16 cellular contexts compared by ENCODE assay signal in genomic region chr12:44247588-44247987, GRCh38.
A peak's percentile ranks its signal among the peaks of the same experiment; 100 is the strongest.
DNase-seq lines count a peak whose midpoint lies in the region; ATAC-seq and TF ChIP-seq lines count a peak whose summit lies in the region.
"Had no signal": no experiment of that assay in that cellular context is flagged by ENCODE, and none has a peak within 500 bp of the region (broad histone marks: within the 10 kb centered on the region; RNA-seq: fewer than 3 reads in every experiment).

No MANE protein-coding gene starts in this region.

- ATAC-seq in foreskin keratinocyte = peak; percentile 21
- ATAC-seq in HG03342 (IDR thresholded peaks at IDR 0.05; ENCODE audit: unreplicated experiment) = no peak

- dilution Hi-C loops in mammary epithelial cell (cut with HindIII; ENCODE audit: low sequenced_read_pairs) = no loop called here

- H3K4me1 Mint-ChIP-seq in MCF 10A (ENCODE audit: insufficient read depth, unreplicated experiment) = no peaks in the 10 kb centered on the region
- H3K4me1 Mint-ChIP-seq: activated CD4-positive, alpha-beta T cell treated with anti-CD3 and anti-CD28 coated beads, Interleukin-2, amount 10 ng/mL, durations not matched to agents 7 days and 5 days; activated naive CD4-positive, alpha-beta T cell treated with anti-CD3 and anti-CD28 coated beads, Interleukin-2, amount 50 U/mL, for 24 hours; CD8-positive, alpha-beta memory T cell had no signal

- in situ Hi-C loops in mammary epithelial cell (cut with MboI; ENCODE audit: low sequenced_read_pairs in 2 of 2) = no loop called here

- peaks cover 5% of the 10 kb centered on the region for H3K36me3 Mint-ChIP-seq in MCF 10A (ENCODE audit: insufficient read depth, unreplicated experiment)

- 81% methylated on average over 4 of the region's 4 CpGs for WGBS in mammary epithelial cell (ENCODE audit: low coverage, missing lambda C conversion rate)

- H3K9ac ChIP-seq in mammary epithelial cell (ENCODE audit: insufficient read depth, low read length) (no peak overlapping the region), NT2/D1 (ENCODE audit: insufficient read length, low read depth) (no peak overlapping the region)

- no peaks in the 10 kb centered on the region for H3K36me3 ChIP-seq in mammary epithelial cell (ENCODE audit: insufficient read depth, low read length)
- H3K36me3 ChIP-seq in NT2/D1 (ENCODE audit: insufficient read depth, insufficient read length, low read length) = no peaks in the 10 kb centered on the region
- H3K36me3 ChIP-seq: tibial nerve had no signal

- H3K9me3 ChIP-seq in mammary epithelial cell (replicated peaks; ENCODE audit: insufficient read depth, low read length) (no peaks in the 10 kb centered on the region), NT2/D1 (ENCODE audit: insufficient read depth, low read length) (no peaks in the 10 kb centered on the region)
- H3K9me3 ChIP-seq: tibial nerve had no signal

- no peaks in the 10 kb centered on the region for H3K9me3 Mint-ChIP-seq in MCF 10A (ENCODE audit: unreplicated experiment)
- H3K9me3 Mint-ChIP-seq: activated naive CD4-positive, alpha-beta T cell treated with anti-CD3 and anti-CD28 coated beads, Interleukin-2, amount 50 U/mL, for 24 hours had no signal

- POLR2A ChIA-PET in MCF 10A (lab: Yijun Ruan, JAX) = no interaction called here

- H3K27me3 Mint-ChIP-seq in MCF 10A (ENCODE audit: insufficient read depth, unreplicated experiment) = no peaks in the 10 kb centered on the region
- H3K27me3 Mint-ChIP-seq: activated CD4-positive, alpha-beta T cell treated with anti-CD3 and anti-CD28 coated beads, Interleukin-2, amount 10 ng/mL, durations not matched to agents 7 days and 5 days; activated naive CD4-positive, alpha-beta T cell treated with anti-CD3 and anti-CD28 coated beads, Interleukin-2, amount 50 U/mL, for 24 hours; brain; CD8-positive, alpha-beta memory T cell had no signal

- CTCF ChIA-PET in MCF 10A (lab: Yijun Ruan, JAX) = no interaction called here
- CTCF ChIA-PET in mammary epithelial cell (lab: Charles Lee; ENCODE audit: low non-redundant PET) = no interaction called here

- no peak overlapping the region for H3K4me3 ChIP-seq in mammary epithelial cell (replicated peaks in 1 of 3; ENCODE audit: insufficient read depth in 1 of 3, low read depth in 2 of 3, low read length in 3 of 3)
- H3K4me3 ChIP-seq in NT2/D1 (ENCODE audit: insufficient read length, low read depth) = no peak overlapping the region
- H3K4me3 ChIP-seq: tibial nerve had no signal

- H3K27me3 ChIP-seq in mammary epithelial cell (ENCODE audit: insufficient read depth, low read length) = no peaks in the 10 kb centered on the region
- H3K27me3 ChIP-seq in NT2/D1 (ENCODE audit: insufficient read depth, insufficient read length) = no peaks in the 10 kb centered on the region
- no peaks in the 10 kb centered on the region for H3K27me3 ChIP-seq in foreskin keratinocyte
- H3K27me3 ChIP-seq: tibial nerve had no signal

- H3K79me2 ChIP-seq in mammary epithelial cell (ENCODE audit: insufficient read depth, low read length) = no peaks in the 10 kb centered on the region

- BruUV-seq in MCF 10A (replicated peaks; lab: Mats Ljungman, UMichigan) (no TSS peak), mammary epithelial cell (replicated peaks; lab: Mats Ljungman, UMichigan) (no TSS peak)

- no peak overlapping the region for H3K4me3 Mint-ChIP-seq in MCF 10A (ENCODE audit: unreplicated experiment)
- H3K4me3 Mint-ChIP-seq: activated CD4-positive, alpha-beta T cell treated with anti-CD3 and anti-CD28 coated beads, Interleukin-2, amount 10 ng/mL, durations not matched to agents 7 days and 5 days; activated naive CD4-positive, alpha-beta T cell treated with anti-CD3 and anti-CD28 coated beads, Interleukin-2, amount 50 U/mL, for 24 hours; brain; CD8-positive, alpha-beta memory T cell had no signal

- DNase-seq in MCF 10A (ENCODE audit: unreplicated experiment) = no peak
- no peak for DNase-seq in mammary epithelial cell
- peak; percentile 16 for DNase-seq in NT2/D1 (ENCODE audit: low read depth, low spot score)
- DNase-seq in foreskin keratinocyte = no peak
- DNase-seq in medulla oblongata (ENCODE audit: extremely low spot score) = no peak
- no peak for DNase-seq in NCI-H345 treated with DMSO at 0.1 percent for 48 hours (lab: John Stamatoyannopoulos, UW; ENCODE audit: unreplicated experiment)
- no peak for DNase-seq in ureter (ENCODE audit: low spot score)
- DNase-seq: activated CD4-positive, alpha-beta T cell treated with anti-CD3 and anti-CD28 coated beads, Interleukin-2, amount 10 ng/mL, durations not matched to agents 7 days and 5 days; CD8-positive, alpha-beta memory T cell; kidney glomerular epithelial cell; NCI-H1694 treated with DMSO at 0.1 percent for 48 hours; NCI-H524 treated with DMSO at 0.1 percent for 48 hours had no signal

- no peak overlapping the region for H2AFZ ChIP-seq in mammary epithelial cell (ENCODE audit: low read depth, low read length)

- TF ChIP-seq CTCF in MCF 10A (IDR thresholded peaks at IDR 0.05; ENCODE audit: unreplicated experiment) = peak; percentile 16
- peak in 1 of 2 donors; percentile 9 for TF ChIP-seq CTCF in mammary epithelial cell (conservative IDR thresholded peaks at IDR 0.05 in 1 of 2, IDR thresholded peaks at IDR 0.05 in 1 of 2; ENCODE audit: extremely low read depth in 1 of 2, insufficient read depth in 1 of 2, low read depth in 1 of 2, low read length in 2 of 2)
- TF ChIP-seq CTCF in foreskin keratinocyte (conservative IDR thresholded peaks at IDR 0.05) = peak; percentile 27

- no peak overlapping the region for H3K27ac ChIP-seq in mammary epithelial cell (ENCODE audit: insufficient read depth, low read depth, low read length)
- H3K27ac ChIP-seq in foreskin keratinocyte = no peak overlapping the region
- H3K27ac ChIP-seq: tibial nerve had no signal

- H3K4me2 ChIP-seq in mammary epithelial cell (ENCODE audit: insufficient read depth, low read depth, low read length) = no peak overlapping the region

- H3K27ac Mint-ChIP-seq in MCF 10A (ENCODE audit: low read depth, unreplicated experiment) = no peak overlapping the region
- H3K27ac Mint-ChIP-seq: activated CD4-positive, alpha-beta T cell treated with anti-CD3 and anti-CD28 coated beads, Interleukin-2, amount 10 ng/mL, durations not matched to agents 7 days and 5 days; activated naive CD4-positive, alpha-beta T cell treated with anti-CD3 and anti-CD28 coated beads, Interleukin-2, amount 50 U/mL, for 24 hours; CD8-positive, alpha-beta memory T cell had no signal

- intact Hi-C loops in MCF 10A (cut with micrococcal nuclease) (no loop called here), mammary epithelial cell (cut with micrococcal nuclease) (no loop called here)

- H4K20me1 ChIP-seq in mammary epithelial cell (ENCODE audit: insufficient read depth, low read length) = no peaks in the 10 kb centered on the region

- no peaks in the 10 kb centered on the region for H3K4me1 ChIP-seq in mammary epithelial cell (ENCODE audit: insufficient read depth, low read length)
- no peaks in the 10 kb centered on the region for H3K4me1 ChIP-seq in NT2/D1 (ENCODE audit: insufficient read depth, insufficient read length)
- no peaks in the 10 kb centered on the region for H3K4me1 ChIP-seq in foreskin keratinocyte
- H3K4me1 ChIP-seq: tibial nerve had no signal
